In the genomic region with DNA sequence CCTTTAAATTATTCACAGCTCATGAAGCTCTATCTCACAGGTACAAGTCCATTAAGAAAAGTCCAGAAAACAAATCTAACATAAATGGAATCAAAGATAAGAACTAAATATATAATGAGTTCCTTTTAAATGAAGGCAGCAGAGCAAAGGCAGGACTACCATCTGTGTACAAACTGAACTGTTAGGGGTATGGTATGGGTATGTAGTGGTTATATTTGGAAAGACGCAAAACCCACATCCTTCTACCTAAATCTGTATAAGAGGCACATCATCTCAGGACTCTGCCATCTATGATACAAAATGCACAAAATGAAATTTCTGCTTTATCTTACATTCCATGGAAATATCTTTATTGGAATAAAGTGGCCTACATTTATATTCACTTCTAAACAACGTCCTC, we compare ENCODE assay signal across 28 cellular contexts. TPM values are rescaled to one million over a fixed set of nuclear protein-coding genes. Genes with fewer than 3 reads are reported as not detected.
"Had no signal": no experiment of that assay in that cellular context is flagged by ENCODE, and none has a peak within 500 bp of the region (broad histone marks: within the 10 kb centered on the region; RNA-seq: fewer than 3 reads in every experiment).

No MANE protein-coding gene starts in this region.

- H3K9me3 ChIP-seq: colonic mucosa, esophagus muscularis mucosa, esophagus squamous epithelium, gastrocnemius medialis, gastroesophageal sphincter had no signal

- H3K79me2 ChIP-seq: hepatocyte had no signal

- H3K4me1 Mint-ChIP-seq: endodermal cell had no signal

- H3K27me3 ChIP-seq: colonic mucosa, esophagus muscularis mucosa, esophagus squamous epithelium, foreskin keratinocyte, gastrocnemius medialis, gastroesophageal sphincter, heart left ventricle, heart right ventricle, hepatocyte had no signal

- H3K27ac Mint-ChIP-seq: dendritic cell treated with granulocyte-macrophage colony-stimulating factor and Interleukin-4, amounts not matched to agents 40 ng/mL and 50 ng/mL, for 4 days; effector memory CD8-positive, alpha-beta T cell; endodermal cell had no signal

- H3K4me3 Mint-ChIP-seq: dendritic cell treated with granulocyte-macrophage colony-stimulating factor and Interleukin-4, amounts not matched to agents 40 ng/mL and 50 ng/mL, for 4 days; effector memory CD8-positive, alpha-beta T cell; endodermal cell had no signal

- H3K4me2 ChIP-seq: hepatocyte had no signal

- H3K4me3 ChIP-seq: colonic mucosa, coronary artery, dorsolateral prefrontal cortex, esophagus muscularis mucosa, esophagus squamous epithelium, gastrocnemius medialis, gastroesophageal sphincter, heart left ventricle, heart right ventricle, hepatocyte had no signal

- H3K36me3 ChIP-seq: colonic mucosa, esophagus muscularis mucosa, esophagus squamous epithelium, gastrocnemius medialis, gastroesophageal sphincter, heart left ventricle, heart right ventricle had no signal

- H3K27me3 Mint-ChIP-seq: dendritic cell treated with granulocyte-macrophage colony-stimulating factor and Interleukin-4, amounts not matched to agents 40 ng/mL and 50 ng/mL, for 4 days had no signal

- DNase-seq: colonic mucosa; cortex of kidney; dermis blood vessel endothelial cell; dorsolateral prefrontal cortex; effector CD4-positive, alpha-beta T cell; effector CD8-positive, alpha-beta T cell; effector memory CD4-positive, alpha-beta T cell; effector memory CD8-positive, alpha-beta T cell; endodermal cell; erythroblast; esophagus squamous epithelium; foreskin fibroblast; foreskin keratinocyte; foreskin melanocyte; gastrocnemius medialis; glutamatergic neuron; head of caudate nucleus; heart left ventricle; heart right ventricle had no signal

- H2AFZ ChIP-seq: hepatocyte had no signal

- H3K27ac ChIP-seq: colonic mucosa, coronary artery, dorsolateral prefrontal cortex, epithelial cell of prostate, esophagus muscularis mucosa, esophagus squamous epithelium, foreskin keratinocyte, gastrocnemius medialis, gastroesophageal sphincter, heart left ventricle, heart right ventricle, hepatocyte had no signal

- H3K4me1 ChIP-seq: colonic mucosa, esophagus muscularis mucosa, esophagus squamous epithelium, foreskin keratinocyte, gastrocnemius medialis, gastroesophageal sphincter, heart left ventricle, heart right ventricle had no signal

- H3K9me3 Mint-ChIP-seq: dendritic cell treated with granulocyte-macrophage colony-stimulating factor and Interleukin-4, amounts not matched to agents 40 ng/mL and 50 ng/mL, for 4 days; effector memory CD8-positive, alpha-beta T cell; endodermal cell had no signal

- ATAC-seq: effector memory CD8-positive, alpha-beta T cell; esophagus mucosa; foreskin keratinocyte; gastrocnemius medialis; gastroesophageal sphincter; heart left ventricle; heart right ventricle had no signal

RNA-seq across cellular contexts. Expression of a gene that starts 59.9 kb away (rescaled TPM):
- total RNA-seq: esophagus mucosa, glomerular endothelial cell had no signal
- polyA plus RNA-seq: esophagus had no signal
